ENCODE assay signal across 1 cellular context in genomic region chr6:7264686-7265384, GRCh38.
TF ChIP-seq lines count a peak whose summit lies in the region.

No MANE protein-coding gene starts in this region.

TF ChIP-seq in GM23338, 12 proteins besides CTCF, POLR2A, EP300 and RAD21:
- no peak for TF ChIP-seq STAT1 (IDR thresholded peaks at IDR 0.05; ENCODE audit: unreplicated experiment)
- no peak for TF ChIP-seq ZNF462 (CRISPR knock-in tag; IDR thresholded peaks at IDR 0.05)
- no peak for TF ChIP-seq ZNF331 (CRISPR knock-in tag; IDR thresholded peaks at IDR 0.05; ENCODE audit: low read depth)
- TF ChIP-seq CREB1 (CRISPR knock-in tag; IDR thresholded peaks at IDR 0.05; ENCODE audit: low read depth), result no peak
- no peak for TF ChIP-seq NANOG (IDR thresholded peaks at IDR 0.05; ENCODE audit: borderline replicate concordance)
- no peak for TF ChIP-seq ZNF114 (CRISPR knock-in tag; IDR thresholded peaks at IDR 0.05)
- TF ChIP-seq EZH2 (IDR thresholded peaks at IDR 0.05; ENCODE audit: low read depth, unreplicated experiment), result no peak
- TF ChIP-seq ETS1 (IDR thresholded peaks at IDR 0.05), result no peak
- TF ChIP-seq REST (IDR thresholded peaks at IDR 0.05; ENCODE audit: unreplicated experiment), result no peak
- TF ChIP-seq POLR2AphosphoS5 (IDR thresholded peaks at IDR 0.05; ENCODE audit: low read depth), result no peak
- TF ChIP-seq JUNB (IDR thresholded peaks at IDR 0.05; ENCODE audit: unreplicated experiment), result no peak
- no peak for TF ChIP-seq EZH2phosphoT487 (IDR thresholded peaks at IDR 0.05; ENCODE audit: unreplicated experiment)
